In the genomic region with DNA sequence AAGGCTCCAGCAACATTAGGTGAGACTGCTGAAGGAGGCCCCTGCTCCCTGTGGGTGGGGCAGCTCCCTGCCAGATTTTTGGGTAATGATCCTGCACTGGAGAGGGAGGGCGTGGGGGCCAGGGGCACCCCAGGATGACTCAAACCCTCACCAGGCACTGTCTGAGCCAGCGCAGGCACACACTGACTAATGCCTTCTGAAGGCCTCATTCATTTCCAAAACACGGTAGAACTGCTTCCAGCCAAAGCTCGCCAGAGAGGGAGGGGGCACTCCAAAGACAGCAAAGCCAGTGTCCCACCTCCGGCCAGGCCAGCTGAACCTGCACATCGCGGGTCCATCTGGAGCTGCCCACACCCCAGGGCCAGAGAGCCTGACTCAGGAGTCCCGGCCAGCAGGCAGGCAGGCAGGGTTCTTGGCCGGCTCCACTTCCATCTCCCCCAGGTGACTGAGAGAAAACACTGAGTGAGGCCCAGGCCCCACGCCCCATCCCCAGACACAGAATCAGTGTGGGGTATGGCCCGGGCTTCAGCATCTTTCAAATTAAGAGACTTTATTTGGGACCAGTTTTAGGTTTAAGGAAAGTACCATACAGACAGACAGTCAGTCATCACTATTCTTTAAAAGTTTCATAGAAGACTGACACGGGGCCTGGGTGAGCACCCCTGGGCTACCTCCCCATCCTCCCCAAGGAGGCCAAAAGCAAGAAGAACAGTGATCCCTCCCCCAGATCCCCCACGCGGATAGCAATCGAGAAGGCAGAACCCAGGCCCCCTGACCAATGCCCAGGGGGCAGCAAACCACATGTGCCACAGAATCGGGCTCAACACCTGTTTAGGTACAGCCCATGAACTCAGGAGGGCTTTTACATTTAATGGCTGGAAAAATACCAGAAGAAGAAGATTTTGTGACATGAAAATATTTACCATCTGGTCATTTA, we compare ENCODE assay signal across 1 cellular context.
A peak's percentile ranks its signal among the peaks of the same experiment; 100 is the strongest.
TF ChIP-seq lines count a peak whose summit lies in the region.

No MANE protein-coding gene starts in this region.

TF ChIP-seq in K562, 482 proteins besides CTCF, POLR2A, EP300 and RAD21 (continued from another document):
- TF ChIP-seq FOSL1 (tag; conservative IDR thresholded peaks at IDR 0.05) (peak; percentile 74; the same call in 1 of the 2 replicates), CEBPB (tag; IDR thresholded peaks at IDR 0.05) (no peak), ZFX (CRISPR knock-in tag; IDR thresholded peaks at IDR 0.05) (peak; percentile 41; the same call in 1 of the 2 replicates), JUND (IDR thresholded peaks at IDR 0.05; ENCODE audit: borderline replicate concordance, low read depth, low read length) (peak; percentile 72), JUND (tag; IDR thresholded peaks at IDR 0.05; ENCODE audit: borderline replicate concordance, low read depth, low read length) (peak; percentile 50; the same call in 1 of the 3 replicates), ZNF224 (CRISPR knock-in tag; IDR thresholded peaks at IDR 0.05) (no peak), HMGN3 (IDR thresholded peaks at IDR 0.05; ENCODE audit: borderline replicate concordance, extremely low read depth, insufficient read length, low read depth, low read length) (peak; percentile 28), NRF1 (conservative IDR thresholded peaks at IDR 0.05 in 1 of 2, IDR thresholded peaks at IDR 0.05 in 1 of 2) (peak; percentile 51 to 57; a peak in 2 of 4 replicates), HOMEZ (CRISPR knock-in tag; IDR thresholded peaks at IDR 0.05) (no peak), ZNF212 (CRISPR knock-in tag; IDR thresholded peaks at IDR 0.05) (no peak), MYNN (IDR thresholded peaks at IDR 0.05) (peak; percentile 69; the same call in 1 of the 2 replicates), MYNN (CRISPR knock-in tag; IDR thresholded peaks at IDR 0.05) (no peak), ZNF551 (CRISPR knock-in tag; IDR thresholded peaks at IDR 0.05) (no peak), PKNOX1 (IDR thresholded peaks at IDR 0.05) (peak; percentile 37; the same call in 1 of the 2 replicates), BRD9 (IDR thresholded peaks at IDR 0.05; ENCODE audit: low read depth, partially characterized antibody) (no peak), DNMT1 (IDR thresholded peaks at IDR 0.05) (no peak), NFXL1 (CRISPR knock-in tag; IDR thresholded peaks at IDR 0.05) (no peak), ZNF644 (tag; IDR thresholded peaks at IDR 0.05; ENCODE audit: low read depth) (no peak), SMARCA5 (IDR thresholded peaks at IDR 0.05) (no peak), SIN3A (IDR thresholded peaks at IDR 0.05; ENCODE audit: borderline replicate concordance in 2 of 2, control insufficient read depth in 1 of 2, low read depth in 2 of 2, low read length in 2 of 2) (peak in 1 of 2 experiments; percentile 52; a peak in 1 of 4 replicates)
- TF ChIP-seq, protein P1, sequence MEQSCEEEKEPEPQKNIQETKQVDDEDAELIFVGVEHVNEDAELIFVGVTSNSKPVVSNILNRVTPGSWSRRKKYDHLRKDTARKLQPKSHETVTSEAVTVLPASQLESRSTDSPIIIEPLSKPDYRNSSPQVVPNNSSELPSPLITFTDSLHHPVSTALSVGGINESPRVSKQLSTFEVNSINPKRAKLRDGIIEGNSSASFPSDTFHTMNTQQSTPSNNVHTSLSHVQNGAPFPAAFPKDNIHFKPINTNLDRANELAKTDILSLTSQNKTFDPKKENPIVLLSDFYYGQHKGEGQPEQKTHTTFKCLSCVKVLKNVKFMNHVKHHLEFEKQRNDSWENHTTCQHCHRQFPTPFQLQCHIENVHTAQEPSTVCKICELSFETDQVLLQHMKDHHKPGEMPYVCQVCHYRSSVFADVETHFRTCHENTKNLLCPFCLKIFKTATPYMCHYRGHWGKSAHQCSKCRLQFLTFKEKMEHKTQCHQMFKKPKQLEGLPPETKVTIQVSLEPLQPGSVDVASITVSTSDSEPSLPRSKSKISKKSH (CRISPR knock-in tag; IDR thresholded peaks at IDR 0.05), result no peak
- TF ChIP-seq, protein P2, sequence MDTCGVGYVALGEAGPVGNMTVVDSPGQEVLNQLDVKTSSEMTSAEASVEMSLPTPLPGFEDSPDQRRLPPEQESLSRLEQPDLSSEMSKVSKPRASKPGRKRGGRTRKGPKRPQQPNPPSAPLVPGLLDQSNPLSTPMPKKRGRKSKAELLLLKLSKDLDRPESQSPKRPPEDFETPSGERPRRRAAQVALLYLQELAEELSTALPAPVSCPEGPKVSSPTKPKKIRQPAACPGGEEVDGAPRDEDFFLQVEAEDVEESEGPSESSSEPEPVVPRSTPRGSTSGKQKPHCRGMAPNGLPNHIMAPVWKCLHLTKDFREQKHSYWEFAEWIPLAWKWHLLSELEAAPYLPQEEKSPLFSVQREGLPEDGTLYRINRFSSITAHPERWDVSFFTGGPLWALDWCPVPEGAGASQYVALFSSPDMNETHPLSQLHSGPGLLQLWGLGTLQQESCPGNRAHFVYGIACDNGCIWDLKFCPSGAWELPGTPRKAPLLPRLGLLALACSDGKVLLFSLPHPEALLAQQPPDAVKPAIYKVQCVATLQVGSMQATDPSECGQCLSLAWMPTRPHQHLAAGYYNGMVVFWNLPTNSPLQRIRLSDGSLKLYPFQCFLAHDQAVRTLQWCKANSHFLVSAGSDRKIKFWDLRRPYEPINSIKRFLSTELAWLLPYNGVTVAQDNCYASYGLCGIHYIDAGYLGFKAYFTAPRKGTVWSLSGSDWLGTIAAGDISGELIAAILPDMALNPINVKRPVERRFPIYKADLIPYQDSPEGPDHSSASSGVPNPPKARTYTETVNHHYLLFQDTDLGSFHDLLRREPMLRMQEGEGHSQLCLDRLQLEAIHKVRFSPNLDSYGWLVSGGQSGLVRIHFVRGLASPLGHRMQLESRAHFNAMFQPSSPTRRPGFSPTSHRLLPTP (IDR thresholded peaks at IDR 0.05; ENCODE audit: borderline replicate concordance, extremely low read depth, insufficient read length), result no peak
- TF ChIP-seq, protein P3, sequence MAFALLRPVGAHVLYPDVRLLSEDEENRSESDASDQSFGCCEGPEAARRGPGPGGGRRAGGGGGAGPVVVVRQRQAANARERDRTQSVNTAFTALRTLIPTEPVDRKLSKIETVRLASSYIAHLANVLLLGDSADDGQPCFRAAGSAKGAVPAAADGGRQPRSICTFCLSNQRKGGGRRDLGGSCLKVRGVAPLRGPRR (CRISPR knock-in tag; IDR thresholded peaks at IDR 0.05), result no peak
- TF ChIP-seq, protein P4, sequence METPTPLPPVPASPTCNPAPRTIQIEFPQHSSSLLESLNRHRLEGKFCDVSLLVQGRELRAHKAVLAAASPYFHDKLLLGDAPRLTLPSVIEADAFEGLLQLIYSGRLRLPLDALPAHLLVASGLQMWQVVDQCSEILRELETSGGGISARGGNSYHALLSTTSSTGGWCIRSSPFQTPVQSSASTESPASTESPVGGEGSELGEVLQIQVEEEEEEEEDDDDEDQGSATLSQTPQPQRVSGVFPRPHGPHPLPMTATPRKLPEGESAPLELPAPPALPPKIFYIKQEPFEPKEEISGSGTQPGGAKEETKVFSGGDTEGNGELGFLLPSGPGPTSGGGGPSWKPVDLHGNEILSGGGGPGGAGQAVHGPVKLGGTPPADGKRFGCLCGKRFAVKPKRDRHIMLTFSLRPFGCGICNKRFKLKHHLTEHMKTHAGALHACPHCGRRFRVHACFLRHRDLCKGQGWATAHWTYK (CRISPR knock-in tag; IDR thresholded peaks at IDR 0.05), result no peak
